In the genomic region with DNA sequence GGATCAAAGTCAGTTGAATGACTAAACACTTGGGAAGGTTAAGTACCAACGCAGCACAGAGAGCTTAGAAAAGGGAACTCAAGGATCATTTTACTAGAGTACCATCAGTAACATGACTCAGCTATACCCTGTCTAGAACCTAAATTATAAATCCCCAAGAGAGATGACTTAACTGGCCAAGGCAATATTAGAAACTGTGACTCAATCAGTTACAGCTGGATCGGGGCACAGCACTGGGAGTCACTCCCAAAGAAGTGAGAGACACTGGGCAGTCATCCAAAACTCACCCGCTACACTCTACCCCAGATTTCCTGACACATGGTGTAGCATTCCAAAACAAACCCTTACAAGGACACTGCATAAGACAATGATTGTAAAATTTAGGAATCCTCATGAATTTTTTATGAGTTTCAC, we compare ENCODE assay signal across 9 cellular contexts. TPM values are rescaled to one million over a fixed set of nuclear protein-coding genes. Genes with fewer than 3 reads are reported as not detected.
DNase-seq lines count a peak whose midpoint lies in the region; ATAC-seq, FAIRE-seq and TF ChIP-seq lines count a peak whose summit lies in the region.
"Had no signal": no experiment of that assay in that cellular context is flagged by ENCODE, and none has a peak within 500 bp of the region (broad histone marks: within the 10 kb centered on the region; RNA-seq: fewer than 3 reads in every experiment).

No MANE protein-coding gene starts in this region.

- peaks cover 6% of the 10 kb centered on the region for H3K4me1 ChIP-seq in endodermal cell (ENCODE audit: control insufficient read depth, insufficient read depth, low read length)
- H3K4me1 ChIP-seq in mesendoderm (ENCODE audit: control insufficient read depth, low read depth, low read length) = peaks cover 3% of the 10 kb centered on the region
- H3K4me1 ChIP-seq in aorta (ENCODE audit: control insufficient read depth in 1 of 2, insufficient read depth in 2 of 2, low read length in 2 of 2) = peaks cover 0 to 7% of the 10 kb centered on the region in 2 donors

- H3K36me3 Mint-ChIP-seq in HFFc6 (ENCODE audit: low read depth) (peaks cover 26% of the 10 kb centered on the region), endodermal cell (ENCODE audit: low read depth) (peaks cover 44% of the 10 kb centered on the region)

- intact Hi-C loops in aorta (cut with DNase I) = loop anchor here in 1 of 2 donors (5.0 kb wide), 1 partner anchor 199 kb away; no protein-coding TSS in a partner anchor

- peak overlapping the region; percentile 30 for H3K18ac ChIP-seq in mesendoderm (ENCODE audit: low read length)

- no peaks in the 10 kb centered on the region for H3K27me3 Mint-ChIP-seq in HFFc6 (ENCODE audit: insufficient read depth)
- no peaks in the 10 kb centered on the region for H3K27me3 Mint-ChIP-seq in endodermal cell (ENCODE audit: insufficient read depth)

- H3K27ac ChIP-seq in endodermal cell (ENCODE audit: low read depth, low read length) = no peak overlapping the region
- H3K27ac ChIP-seq in mesendoderm (ENCODE audit: low read depth, low read length) = no peak overlapping the region
- H3K27ac ChIP-seq in aorta (ENCODE audit: low read depth in 1 of 2, low read length in 2 of 2) = no peak overlapping the region

- H3K9me3 Mint-ChIP-seq in HFFc6 = no peaks in the 10 kb centered on the region
- no peaks in the 10 kb centered on the region for H3K9me3 Mint-ChIP-seq in endodermal cell

- H3K27ac Mint-ChIP-seq in HFFc6 (peak overlapping the region; percentile 90), endodermal cell (peak overlapping the region; percentile 62)

- H3K4me3 ChIP-seq in endodermal cell (ENCODE audit: low read length) (no peak overlapping the region), mesendoderm (ENCODE audit: low read length) (no peak overlapping the region), aorta (ENCODE audit: low read length in 2 of 2) (no peak overlapping the region)
- H3K4me3 ChIP-seq: skin epidermis had no signal

- no peak overlapping the region for H2AK5ac ChIP-seq in mesendoderm (ENCODE audit: low read length)

- H3K23ac ChIP-seq in mesendoderm (ENCODE audit: low read length) = no peak overlapping the region

- DNase-seq in COR-L47 (lab: John Stamatoyannopoulos, UW) (peak; percentile 65), HFFc6 (peak; percentile 99), RCC 7860 (ENCODE audit: low spot score) (peak; percentile 99), endodermal cell (no peak), mesendoderm (no peak), aorta (peak; percentile 83 to 90)

- no peak overlapping the region for H2BK5ac ChIP-seq in mesendoderm (ENCODE audit: low read length)

- no peaks in the 10 kb centered on the region for H3K27me3 ChIP-seq in endodermal cell (ENCODE audit: control insufficient read depth, insufficient read depth, low read length, poor library complexity, severe bottlenecking)
- no peaks in the 10 kb centered on the region for H3K27me3 ChIP-seq in mesendoderm (ENCODE audit: insufficient read depth, low read length, poor library complexity)
- H3K27me3 ChIP-seq in aorta (ENCODE audit: control insufficient read depth in 1 of 2, insufficient read depth in 2 of 2, low read length in 1 of 2) = no peaks in the 10 kb centered on the region

- H3K36me3 ChIP-seq in endodermal cell (ENCODE audit: control insufficient read depth, insufficient read depth, low read length) = peaks cover 92% of the 10 kb centered on the region
- peaks cover 9% of the 10 kb centered on the region for H3K36me3 ChIP-seq in mesendoderm (ENCODE audit: control insufficient read depth, insufficient read depth, low read length)
- H3K36me3 ChIP-seq in aorta (ENCODE audit: control insufficient read depth in 1 of 2, insufficient read depth in 2 of 2, low read length in 1 of 2) = peaks cover 6 to 7% of the 10 kb centered on the region in 2 donors

- peaks cover 9% of the 10 kb centered on the region for H3K79me1 ChIP-seq in mesendoderm (ENCODE audit: low read length)

- peak; percentile 93 for ATAC-seq in aorta (ENCODE audit: low FRiP score)
- no peak for ATAC-seq in HG03175 (IDR thresholded peaks at IDR 0.05; ENCODE audit: unreplicated experiment)
- no peak for ATAC-seq in HG02798 (IDR thresholded peaks at IDR 0.05; ENCODE audit: poor library complexity, unreplicated experiment)

- H3K4ac ChIP-seq in mesendoderm (ENCODE audit: low read depth, low read length) = no peak overlapping the region

- no peak overlapping the region for H2BK15ac ChIP-seq in mesendoderm (replicated peaks; ENCODE audit: low read depth)

- peaks cover 50% of the 10 kb centered on the region for H3K79me2 ChIP-seq in mesendoderm (ENCODE audit: control insufficient read depth, insufficient read depth, low read length)

- H3K4me1 Mint-ChIP-seq in HFFc6 (ENCODE audit: low read depth) (peaks cover 89% of the 10 kb centered on the region), endodermal cell (peaks cover 24% of the 10 kb centered on the region)

- TF ChIP-seq CTCF in HFFc6 (IDR thresholded peaks at IDR 0.05) = no peak
- TF ChIP-seq CTCF in endodermal cell (conservative IDR thresholded peaks at IDR 0.05) = no peak

- FAIRE-seq in RCC 7860 (lab: Jason Lieb, UNC) = peak; percentile 99

- no peak overlapping the region for H3K9ac ChIP-seq in endodermal cell (ENCODE audit: extremely low read depth, low read length, poor library complexity, severe bottlenecking)
- H3K9ac ChIP-seq in mesendoderm (ENCODE audit: low read length) = no peak overlapping the region

- H3K9me3 ChIP-seq in endodermal cell (ENCODE audit: control insufficient read depth, low read length) (no peaks in the 10 kb centered on the region), aorta (ENCODE audit: control insufficient read depth, low read length) (no peaks in the 10 kb centered on the region)

- no peak overlapping the region for H4K8ac ChIP-seq in mesendoderm (ENCODE audit: low read depth, low read length)

- no peak overlapping the region for H4K5ac ChIP-seq in mesendoderm (ENCODE audit: low read length)

- no peak overlapping the region for H3K56ac ChIP-seq in mesendoderm (ENCODE audit: low read length)

- 86 to 94% methylated on average over 1 to 3 of the region's 3 CpGs for WGBS in endodermal cell (ENCODE audit: insufficient coverage in 1 of 2, insufficient read length in 1 of 2), 2 experiments
- no CpG with 5 or more reads among the region's 3 CpGs for WGBS in mesendoderm (ENCODE audit: extremely low coverage, insufficient coverage, low lambda C conversion rate)
- 2 to 3% methylated on average over 3 of the region's 3 CpGs for WGBS in aorta, 2 donors

- H3K4me2 ChIP-seq in mesendoderm (ENCODE audit: low read length) = no peak overlapping the region

- H2BK120ac ChIP-seq in mesendoderm (ENCODE audit: low read depth, low read length) = no peak overlapping the region

- H3K4me3 Mint-ChIP-seq in HFFc6 (peak overlapping the region; percentile 64), endodermal cell (no peak overlapping the region)

RNA-seq across cellular contexts. Expression of a gene that starts 17.7 kb away (rescaled TPM):
- 10 to 100 TPM; 34.7 to 44.6 (median 38.3) TPM for total RNA-seq in HFFc6 (2021; fragmentation: NEBNext Ultra II Directional; extraction: Animal tissue kit (Norgen Biotek cat#: 25700))
- 100 to 1,000 TPM in 1 of 2 donors, 10 to 100 TPM in 1; 91.4 to 107 TPM for total RNA-seq in endodermal cell
- 77.9 TPM for polyA plus RNA-seq in endodermal cell (2013, experiment 1 of 2)
- polyA plus RNA-seq in endodermal cell (2013, experiment 2 of 2) = 85.8 TPM
- 56.1 TPM for polyA plus RNA-seq in mesendoderm (2013, experiment 1 of 2)
- 56.7 TPM for polyA plus RNA-seq in mesendoderm (2013, experiment 2 of 2)
- 10 to 100 TPM; 37.1 to 40.2 TPM for total RNA-seq in aorta
- 10 to 100 TPM; 14.0 to 27.6 TPM for polyA plus RNA-seq in aorta

RNA-seq across cellular contexts. Expression of a gene that starts 26.9 kb away (rescaled TPM):
- 1 to 10 TPM in 2 of 6 experiments, under 1 TPM in 4; 0.74 to 1.3 (median 0.98) TPM for total RNA-seq in HFFc6 (2021; fragmentation: NEBNext Ultra II Directional; extraction: Animal tissue kit (Norgen Biotek cat#: 25700))
- under 1 TPM in 1 of 2 donors, not detected in 1; 0.11 TPM for total RNA-seq in endodermal cell
- not detected for polyA plus RNA-seq in endodermal cell (2013, experiment 1 of 2)
- polyA plus RNA-seq in endodermal cell (2013, experiment 2 of 2) = not detected
- 0.01 TPM for polyA plus RNA-seq in mesendoderm (2013, experiment 1 of 2)
- polyA plus RNA-seq in mesendoderm (2013, experiment 2 of 2) = 0.03 TPM
- total RNA-seq in aorta = 1 to 10 TPM in 1 of 2 donors, under 1 TPM in 1; 0.32 to 2.0 TPM
- 10 to 100 TPM in 1 of 2 donors, 1 to 10 TPM in 1; 1.1 to 26.3 TPM for polyA plus RNA-seq in aorta

Comparison
In these comparisons a context has a peak if more than half of its experiments do, and no peak if none do; other contexts are left out.
1. DNase-seq: peak in COR-L47 (single experiment), HFFc6 (single experiment), RCC 7860 (single experiment) and aorta (2 of 2); none in endodermal cell (single experiment) and mesendoderm (single experiment).